ENCODE assay signal across 8 cellular contexts in genomic region chr10:23343591-23344225, GRCh38. TPM values are rescaled to one million over a fixed set of nuclear protein-coding genes. Genes with fewer than 3 reads are reported as not detected.
DNase-seq lines count a peak whose midpoint lies in the region; ATAC-seq, FAIRE-seq and TF ChIP-seq lines count a peak whose summit lies in the region.

No MANE protein-coding gene starts in this region.

- peaks cover 3% of the 10 kb centered on the region for H3K4me1 ChIP-seq in IMR-90 (ENCODE audit: control insufficient read depth, insufficient read depth, low read length)

- H3K27ac Mint-ChIP-seq in activated T-cell treated with anti-CD3 and anti-CD28 coated beads, Interleukin-2, amount 50 U/mL, for 72 hours, result no peak overlapping the region
- H3K27ac Mint-ChIP-seq in osteocyte (ENCODE audit: unreplicated experiment) (peak overlapping the region; percentile 52), type B pancreatic cell (no peak overlapping the region)

- H4K8ac ChIP-seq in IMR-90 (ENCODE audit: low read depth in 2 of 2, low read length in 2 of 2), result peak overlapping the region; percentile 26 to 49; a peak in 2 of 4 replicates

- no peak for TF ChIP-seq CTCF in IMR-90 (conservative IDR thresholded peaks at IDR 0.05; ENCODE audit: low read depth, low read length)
- no peak for TF ChIP-seq CTCF in osteocyte (IDR thresholded peaks at IDR 0.05)
- TF ChIP-seq CTCF in type B pancreatic cell (conservative IDR thresholded peaks at IDR 0.05), result no peak

- H3K4ac ChIP-seq in IMR-90 (ENCODE audit: low read depth, low read length), result no peak overlapping the region

- ATAC-seq in IMR-90 (ENCODE audit: low read depth) (peak; percentile 21; the same call in 1 of the 2 replicates), GM18861 (IDR thresholded peaks at IDR 0.05; ENCODE audit: unreplicated experiment) (no peak)
- peak; percentile 47 to 53 for ATAC-seq in activated T-cell treated with anti-CD3 and anti-CD28 coated beads, Interleukin-2, amount 50 U/mL, for 72 hours (replicated peaks in 1 of 2)

- POLR2A ChIA-PET in IMR-90 (lab: Charles Lee; ENCODE audit: unreplicated experiment), result no interaction called here

- H3K4me3 ChIP-seq in IMR-90 (ENCODE audit: insufficient read depth, low read depth, low read length), result peak overlapping the region; percentile 54

- no peaks in the 10 kb centered on the region for H3K9me1 ChIP-seq in IMR-90 (ENCODE audit: insufficient read depth, low read length)

- H3K27ac ChIP-seq in IMR-90 (ENCODE audit: insufficient read depth, low read length), result peak overlapping the region; percentile 5; the same call in 1 of the 2 replicates

- intact Hi-C loops in IMR-90 (cut with micrococcal nuclease), result loop anchor here (2.0 kb wide), 2 partner anchors 65 to 97 kb away; no protein-coding TSS in a partner anchor

- no peaks in the 10 kb centered on the region for H3K27me3 Mint-ChIP-seq in activated T-cell treated with anti-CD3 and anti-CD28 coated beads, Interleukin-2, amount 50 U/mL, for 72 hours (ENCODE audit: low read depth)
- H3K27me3 Mint-ChIP-seq in osteocyte (ENCODE audit: unreplicated experiment), result no peaks in the 10 kb centered on the region
- peaks cover 21% of the 10 kb centered on the region for H3K27me3 Mint-ChIP-seq in type B pancreatic cell

- no peak overlapping the region for H2BK20ac ChIP-seq in IMR-90 (ENCODE audit: low read depth, low read length)

- DNase-seq in AG20443 (ENCODE audit: low spot score) (peak; percentile 29), IMR-90 (peak; percentile 30), frontal cortex (ENCODE audit: low spot score in 2 of 2) (peak; percentile 44 to 67), osteocyte (ENCODE audit: extremely low spot score, unreplicated experiment) (no peak), type B pancreatic cell (ENCODE audit: extremely low spot score, unreplicated experiment) (peak; percentile 83), NCI-H345 (lab: John Stamatoyannopoulos, UW) (no peak)
- DNase-seq in activated T-cell treated with anti-CD3 and anti-CD28 coated beads, Interleukin-2, amount 50 U/mL, for 72 hours, result peak; percentile 54 to 56

- H3K18ac ChIP-seq in IMR-90 (ENCODE audit: low read depth, low read length), result peak overlapping the region; percentile 70; the same call in 1 of the 2 replicates

- no peak overlapping the region for H2BK120ac ChIP-seq in IMR-90 (ENCODE audit: low read depth, low read length)

- WGBS in IMR-90 (ENCODE audit: extremely low coverage in 2 of 2, insufficient read length in 1 of 2), 2 experiments, result 40% methylated on average over 3 of the region's 48 CpGs; no CpG with 5 or more reads in 1 of the 2 experiments

- no peak for TF ChIP-seq RAD21 in IMR-90 (IDR thresholded peaks at IDR 0.05; ENCODE audit: low read length)

- dilution Hi-C loops in IMR-90 (cut with HindIII; ENCODE audit: low sequenced_read_pairs, unreplicated experiment), result no loop called here

- H3K23ac ChIP-seq in IMR-90 (ENCODE audit: low read depth, low read length), result 0 out of 2 replicates have a peak overlapping the region, but pooled peaks have one; percentile 3

- CTCF ChIA-PET in IMR-90 (lab: Yijun Ruan, JAX), result interaction anchor here (0.6 to 1.6 kb wide), 3 partner anchors 8 to 29 kb away, joined by 3 to 6 read pairs (median 4); no protein-coding TSS in a partner anchor

- peak overlapping the region; percentile 87 for H2AFZ ChIP-seq in IMR-90 (replicated peaks; ENCODE audit: low read length, poor library complexity)

- H3K9ac ChIP-seq in IMR-90 (ENCODE audit: low read depth, low read length), result peak overlapping the region; percentile 40; the same call in 1 of the 2 replicates

- H3K56ac ChIP-seq in IMR-90 (ENCODE audit: extremely low read depth, insufficient read depth, low read length), result no peak overlapping the region

- peak overlapping the region; percentile 83 for H3K4me2 ChIP-seq in IMR-90 (ENCODE audit: low read depth, low read length)

- no peak for FAIRE-seq in frontal cortex (lab: Jason Lieb, UNC)

- H2AK5ac ChIP-seq in IMR-90 (ENCODE audit: low read depth, low read length), result no peak overlapping the region; the same call in 1 of the 2 replicates

- H3K4me3 Mint-ChIP-seq in activated T-cell treated with anti-CD3 and anti-CD28 coated beads, Interleukin-2, amount 50 U/mL, for 72 hours, result peak overlapping the region; percentile 88 to 94
- H3K4me3 Mint-ChIP-seq in osteocyte (ENCODE audit: unreplicated experiment) (peak overlapping the region; percentile 83), type B pancreatic cell (peak overlapping the region; percentile 93)

- no peaks in the 10 kb centered on the region for H3K36me3 ChIP-seq in IMR-90 (ENCODE audit: control insufficient read depth, insufficient read depth, low read length)

- in situ Hi-C loops in IMR-90 (cut with MboI; ENCODE audit: low sequenced_read_pairs), result no loop called here

- no peak overlapping the region for H3K14ac ChIP-seq in IMR-90 (replicated peaks; ENCODE audit: low read depth, low read length)

- no peaks in the 10 kb centered on the region for H3K9me3 ChIP-seq in IMR-90 (ENCODE audit: control insufficient read depth, insufficient read depth, low read length)

- peak overlapping the region; percentile 17; the same call in 1 of the 2 replicates for H4K91ac ChIP-seq in IMR-90 (ENCODE audit: insufficient read depth, low read depth, low read length)

- no peaks in the 10 kb centered on the region for H3K27me3 ChIP-seq in IMR-90 (ENCODE audit: control insufficient read depth, insufficient read depth, low read length)

- no peak for TF ChIP-seq POLR2A in IMR-90 (IDR thresholded peaks at IDR 0.05; ENCODE audit: low read depth, low read length)

- peaks cover 56% of the 10 kb centered on the region for H3K4me1 Mint-ChIP-seq in activated T-cell treated with anti-CD3 and anti-CD28 coated beads, Interleukin-2, amount 50 U/mL, for 72 hours (ENCODE audit: low read depth)
- peaks cover 26% of the 10 kb centered on the region for H3K4me1 Mint-ChIP-seq in osteocyte (ENCODE audit: unreplicated experiment)
- H3K4me1 Mint-ChIP-seq in type B pancreatic cell (ENCODE audit: unreplicated experiment), result peaks cover 9% of the 10 kb centered on the region

- H4K5ac ChIP-seq in IMR-90 (ENCODE audit: low read depth, low read length), result peak overlapping the region; percentile 61

- no peaks in the 10 kb centered on the region for H4K20me1 ChIP-seq in IMR-90 (ENCODE audit: insufficient read depth, low read length)

- H2BK15ac ChIP-seq in IMR-90 (ENCODE audit: low read depth, low read length), result no peak overlapping the region

- H3K36me3 Mint-ChIP-seq in activated T-cell treated with anti-CD3 and anti-CD28 coated beads, Interleukin-2, amount 50 U/mL, for 72 hours (ENCODE audit: insufficient read depth in 2 of 2), result no peaks in the 10 kb centered on the region
- H3K36me3 Mint-ChIP-seq in osteocyte (ENCODE audit: unreplicated experiment) (no peaks in the 10 kb centered on the region), type B pancreatic cell (no peaks in the 10 kb centered on the region)

- no peak overlapping the region for H2BK5ac ChIP-seq in IMR-90 (ENCODE audit: low read depth, low read length, poor library complexity, severe bottlenecking)

- BruUV-seq in IMR-90 (replicated peaks; lab: Mats Ljungman, UMichigan), result no TSS peak

- H2AK9ac ChIP-seq in IMR-90 (replicated peaks; ENCODE audit: low read depth, low read length, poor library complexity), result peak overlapping the region; percentile 58

- H3K9me3 Mint-ChIP-seq in activated T-cell treated with anti-CD3 and anti-CD28 coated beads, Interleukin-2, amount 50 U/mL, for 72 hours, result peaks cover 0 to 2% of the 10 kb centered on the region in 2 donors
- H3K9me3 Mint-ChIP-seq in osteocyte (ENCODE audit: unreplicated experiment) (no peaks in the 10 kb centered on the region), type B pancreatic cell (no peaks in the 10 kb centered on the region)

- no peaks in the 10 kb centered on the region for H3K79me1 ChIP-seq in IMR-90 (ENCODE audit: low read depth in 1 of 2, low read length in 2 of 2)

TF ChIP-seq in IMR-90, 13 proteins besides CTCF, POLR2A, EP300 and RAD21:
- TF ChIP-seq MAFK (IDR thresholded peaks at IDR 0.05; ENCODE audit: low read depth, low read length), result no peak
TF ChIP-seq in IMR-90: peak in this region for 0.

RNA-seq across cellular contexts. Expression of gene C10orf67, which starts 0.9 kb away (rescaled TPM):
- 0.18 and 0.28 TPM in 2 replicates for total RNA-seq in IMR-90 (2012; rRNA removed)
- 0.14 and 0.15 TPM in 2 replicates for polyA plus RNA-seq in IMR-90 (2012; rRNA removed)
- 0.03 and 0.07 TPM in 2 replicates for polyA plus RNA-seq in IMR-90 (2012; cell fraction: cytosol; rRNA removed)
- 0.20 and 0.47 TPM in 2 replicates for polyA plus RNA-seq in IMR-90 (2012; cell fraction: nucleus; rRNA removed; ENCODE audit: low replicate concordance)
- under 1 TPM; 0.39 to 0.84 TPM for total RNA-seq in activated T-cell treated with anti-CD3 and anti-CD28 coated beads, Interleukin-2, amount 50 U/mL, for 72 hours
- total RNA-seq in frontal cortex, result 0.41 TPM
- not detected in 2 replicates for total RNA-seq in osteocyte
- total RNA-seq in type B pancreatic cell (ENCODE audit: low replicate concordance), result 0.12 and 0.17 TPM in 2 replicates

Comparison
In these comparisons a context has a peak if more than half of its experiments do, and no peak if none do; other contexts are left out.
1. DNase-seq: peak in AG20443 (single experiment), IMR-90 (single experiment), activated T-cell treated with anti-CD3 and anti-CD28 coated beads, Interleukin-2, amount 50 U/mL, for 72 hours (2 of 2), frontal cortex (2 of 2) and type B pancreatic cell (single experiment); none in osteocyte (single experiment) and NCI-H345 (single experiment).
2. Peak in every context shown above with its lines, with median percentiles within 50 percentile points of each other: H3K4me3 Mint-ChIP-seq.